In the genomic region with DNA sequence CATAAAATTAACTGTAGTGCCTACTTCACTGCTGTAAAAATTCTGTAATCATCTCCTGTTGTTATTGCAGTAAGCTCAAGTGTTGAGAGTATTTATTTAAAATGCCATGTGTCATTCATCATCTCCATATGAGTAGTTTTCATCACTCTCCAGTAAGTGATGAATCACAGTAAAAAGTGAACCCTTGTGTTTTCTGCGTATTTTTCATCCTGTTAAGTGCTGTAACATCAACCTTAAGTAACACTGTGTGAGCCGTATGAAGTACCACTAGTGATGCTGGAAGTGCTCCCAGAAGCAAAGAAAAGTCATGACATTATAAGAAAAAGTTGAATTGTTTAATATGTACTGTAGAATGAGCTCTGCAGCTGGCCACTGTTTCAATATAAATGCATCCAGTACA, we compare ENCODE assay signal across 17 cellular contexts. TPM values are rescaled to one million over a fixed set of nuclear protein-coding genes. Genes with fewer than 3 reads are reported as not detected.
DNase-seq lines count a peak whose midpoint lies in the region; ATAC-seq, FAIRE-seq and TF ChIP-seq lines count a peak whose summit lies in the region.
"Had no signal": no experiment of that assay in that cellular context is flagged by ENCODE, and none has a peak within 500 bp of the region (broad histone marks: within the 10 kb centered on the region; RNA-seq: fewer than 3 reads in every experiment).

No MANE protein-coding gene starts in this region.

- H3K9me3 Mint-ChIP-seq in astrocyte (ENCODE audit: unreplicated experiment): peaks cover 2% of the 10 kb centered on the region
- H3K9me3 Mint-ChIP-seq in CD8-positive, alpha-beta memory T cell: peaks cover 0 to 5% (median 2%) of the 10 kb centered on the region in 5 donors

- no peaks in the 10 kb centered on the region for H3K36me3 Mint-ChIP-seq in astrocyte (ENCODE audit: low read depth, unreplicated experiment)
- H3K36me3 Mint-ChIP-seq in CD8-positive, alpha-beta memory T cell: no peaks in the 10 kb centered on the region

- H3K36me3 ChIP-seq in MG63: no peaks in the 10 kb centered on the region
- no peaks in the 10 kb centered on the region for H3K36me3 ChIP-seq in astrocyte (ENCODE audit: insufficient read depth, low read length)
- H3K36me3 ChIP-seq in lung (ENCODE audit: control insufficient read depth in 2 of 2, insufficient read depth in 2 of 2, low read length in 2 of 2): no peaks in the 10 kb centered on the region
- H3K36me3 ChIP-seq in CD8-positive, alpha-beta memory T cell (ENCODE audit: insufficient read depth, low read length): no peaks in the 10 kb centered on the region
- H3K36me3 ChIP-seq: BLaER1 treated with 17β-estradiol and CSF1 and Interleukin-3, amounts not matched to agents 10 nM and 100 nM; Peyer's patch had no signal

- H3K27ac ChIP-seq in astrocyte (ENCODE audit: low read depth, low read length): no peak overlapping the region
- no peak overlapping the region for H3K27ac ChIP-seq in lung (ENCODE audit: low read depth in 1 of 2, low read length in 1 of 2)
- no peak overlapping the region for H3K27ac ChIP-seq in CD8-positive, alpha-beta memory T cell (ENCODE audit: low read depth, low read length)
- H3K27ac ChIP-seq: BLaER1 treated with 17β-estradiol and CSF1 and Interleukin-3, amounts not matched to agents 10 nM and 100 nM; Peyer's patch had no signal

- no peaks in the 10 kb centered on the region for H4K20me1 ChIP-seq in astrocyte (ENCODE audit: insufficient read depth, low read length)
- H4K20me1 ChIP-seq: BLaER1 treated with 17β-estradiol and CSF1 and Interleukin-3, amounts not matched to agents 10 nM and 100 nM had no signal

- POLR2A ChIA-PET in CD8-positive, alpha-beta memory T cell (lab: Charles Lee): no interaction called here

- H3K4me1 ChIP-seq in astrocyte (ENCODE audit: insufficient read depth, low read length) (no peaks in the 10 kb centered on the region), lung (ENCODE audit: control insufficient read depth in 2 of 2, insufficient read depth in 2 of 2, low read length in 2 of 2) (no peaks in the 10 kb centered on the region)
- H3K4me1 ChIP-seq in CD8-positive, alpha-beta memory T cell (ENCODE audit: insufficient read depth, low read length): no peaks in the 10 kb centered on the region
- H3K4me1 ChIP-seq: BLaER1 treated with 17β-estradiol and CSF1 and Interleukin-3, amounts not matched to agents 10 nM and 100 nM; Peyer's patch had no signal

- H3K27me3 Mint-ChIP-seq in astrocyte (ENCODE audit: low read depth, unreplicated experiment): no peaks in the 10 kb centered on the region
- H3K27me3 Mint-ChIP-seq in CD8-positive, alpha-beta memory T cell: no peaks in the 10 kb centered on the region

- FAIRE-seq in astrocyte (lab: Jason Lieb, UNC): no peak
- FAIRE-seq in H54 (lab: Jason Lieb, UNC): no peak
- FAIRE-seq: A204.1 had no signal

- no peaks in the 10 kb centered on the region for H3K79me2 ChIP-seq in astrocyte (ENCODE audit: insufficient read depth, low read length)

- WGBS in lung, 2 donors: 27 to 40% methylated on average over 2 of the region's 2 CpGs

- no peaks in the 10 kb centered on the region for H3K4me1 Mint-ChIP-seq in astrocyte (ENCODE audit: low read depth, unreplicated experiment)
- H3K4me1 Mint-ChIP-seq in CD8-positive, alpha-beta memory T cell: no peaks in the 10 kb centered on the region

- H3K4me2 ChIP-seq in astrocyte (ENCODE audit: low read length): no peak overlapping the region
- H3K4me2 ChIP-seq: BLaER1 treated with 17β-estradiol and CSF1 and Interleukin-3, amounts not matched to agents 10 nM and 100 nM had no signal

- no peak overlapping the region for H3K27ac Mint-ChIP-seq in astrocyte (ENCODE audit: unreplicated experiment)
- no peak overlapping the region for H3K27ac Mint-ChIP-seq in CD8-positive, alpha-beta memory T cell

- TF ChIP-seq POLR2A in H54 (IDR thresholded peaks at IDR 0.05; ENCODE audit: low read depth, low read length): no peak

- TF ChIP-seq CTCF in astrocyte (IDR thresholded peaks at IDR 0.05; ENCODE audit: insufficient read depth, low read depth, low read length) (no peak), lung (IDR thresholded peaks at IDR 0.05; ENCODE audit: control extremely low read depth, extremely low read depth) (no peak)

- ATAC-seq in lung (ENCODE audit: insufficient read depth, low FRiP score): peak; percentile 66
- ATAC-seq in GM18909 (IDR thresholded peaks at IDR 0.05; ENCODE audit: poor library complexity, unreplicated experiment): no peak

- H3K4me3 Mint-ChIP-seq in astrocyte (ENCODE audit: unreplicated experiment): no peak overlapping the region
- H3K4me3 Mint-ChIP-seq in CD8-positive, alpha-beta memory T cell: no peak overlapping the region

- no peak overlapping the region for H3K4me3 ChIP-seq in MG63
- no peak overlapping the region for H3K4me3 ChIP-seq in astrocyte (ENCODE audit: insufficient read depth, low read depth, low read length)
- no peak overlapping the region for H3K4me3 ChIP-seq in lung
- no peak overlapping the region for H3K4me3 ChIP-seq in CD8-positive, alpha-beta memory T cell (ENCODE audit: low read length)
- H3K4me3 ChIP-seq: BLaER1 treated with 17β-estradiol and CSF1 and Interleukin-3, amounts not matched to agents 10 nM and 100 nM; Peyer's patch had no signal

- CTCF ChIA-PET in CD8-positive, alpha-beta memory T cell (lab: Charles Lee): no interaction called here

- H3K27me3 ChIP-seq in MG63 (no peaks in the 10 kb centered on the region), astrocyte (ENCODE audit: insufficient read depth, low read length) (no peaks in the 10 kb centered on the region), lung (ENCODE audit: control insufficient read depth, insufficient read depth) (no peaks in the 10 kb centered on the region)
- no peaks in the 10 kb centered on the region for H3K27me3 ChIP-seq in CD8-positive, alpha-beta memory T cell (ENCODE audit: insufficient read depth, low read length, poor library complexity, severe bottlenecking)
- H3K27me3 ChIP-seq: BLaER1 treated with 17β-estradiol and CSF1 and Interleukin-3, amounts not matched to agents 10 nM and 100 nM; Peyer's patch had no signal

- no peaks in the 10 kb centered on the region for H3K9me3 ChIP-seq in MG63
- no peaks in the 10 kb centered on the region for H3K9me3 ChIP-seq in astrocyte (ENCODE audit: insufficient read depth, low read depth, low read length)
- no peaks in the 10 kb centered on the region for H3K9me3 ChIP-seq in lung (ENCODE audit: control insufficient read depth in 2 of 2, insufficient read depth in 1 of 2, low read length in 1 of 2)
- no peaks in the 10 kb centered on the region for H3K9me3 ChIP-seq in CD8-positive, alpha-beta memory T cell (ENCODE audit: low read length)
- H3K9me3 ChIP-seq: BLaER1 treated with 17β-estradiol and CSF1 and Interleukin-3, amounts not matched to agents 10 nM and 100 nM; Peyer's patch had no signal

- H3K9ac ChIP-seq in astrocyte (ENCODE audit: low read length): no peak overlapping the region
- H3K9ac ChIP-seq: BLaER1 treated with 17β-estradiol and CSF1 and Interleukin-3, amounts not matched to agents 10 nM and 100 nM had no signal

- DNase-seq in NCI-H345 (lab: John Stamatoyannopoulos, UW): peak; percentile 23
- DNase-seq in NCI-H345 treated with DMSO at 0.1 percent for 48 hours (lab: John Stamatoyannopoulos, UW; ENCODE audit: unreplicated experiment): no peak
- peak; percentile 20 for DNase-seq in MG63
- peak; percentile 1 for DNase-seq in astrocyte (ENCODE audit: low read depth)
- no peak for DNase-seq in lung (ENCODE audit: low spot score)
- no peak for DNase-seq in H54 (ENCODE audit: insufficient read length, low spot score)
- DNase-seq in CD8-positive, alpha-beta memory T cell: no peak
- DNase-seq: HCEC 1CT, NCI-H1694, NCI-H446 treated with DMSO at 0.1 percent for 48 hours, NCI-H82, Peyer's patch, SIG-M5 had no signal

- no peak overlapping the region for H2AFZ ChIP-seq in astrocyte (ENCODE audit: low read depth, low read length)

RNA-seq across cellular contexts. Expression of gene SLCO1B3, which starts 55.4 kb away (rescaled TPM):
- not detected in 2 replicates for total RNA-seq in MG63 (2014; rRNA removed; shearing (Covaris generic); ENCODE audit: low replicate concordance)
- total RNA-seq in astrocyte (not detected in 2 replicates), lung (under 1 TPM in 1 of 2 donors, not detected in 1; 0.09 TPM)
- under 1 TPM; 0.02 to 0.12 TPM for polyA plus RNA-seq in lung
- total RNA-seq in CD8-positive, alpha-beta memory T cell: not detected
- not detected for polyA plus RNA-seq in CD8-positive, alpha-beta memory T cell
- total RNA-seq: Peyer's patch; T-helper 1 cell treated with Interleukin-12 subunit alpha and Interleukin-12 subunit beta and Interleukin-4 antibody, amounts not matched to agents 30 ng/mL and 1 ng/mL, for 36 hours had no signal

Comparison
In these comparisons a context has a peak if more than half of its experiments do, and no peak if none do; other contexts are left out.
1. DNase-seq: peak in NCI-H345 (single experiment), MG63 (single experiment) and astrocyte (single experiment); none in NCI-H345 treated with DMSO at 0.1 percent for 48 hours (single experiment), lung (single experiment), H54 (single experiment) and CD8-positive, alpha-beta memory T cell (0 of 5).